2 cellular contexts compared by ENCODE assay signal in the genomic region with DNA sequence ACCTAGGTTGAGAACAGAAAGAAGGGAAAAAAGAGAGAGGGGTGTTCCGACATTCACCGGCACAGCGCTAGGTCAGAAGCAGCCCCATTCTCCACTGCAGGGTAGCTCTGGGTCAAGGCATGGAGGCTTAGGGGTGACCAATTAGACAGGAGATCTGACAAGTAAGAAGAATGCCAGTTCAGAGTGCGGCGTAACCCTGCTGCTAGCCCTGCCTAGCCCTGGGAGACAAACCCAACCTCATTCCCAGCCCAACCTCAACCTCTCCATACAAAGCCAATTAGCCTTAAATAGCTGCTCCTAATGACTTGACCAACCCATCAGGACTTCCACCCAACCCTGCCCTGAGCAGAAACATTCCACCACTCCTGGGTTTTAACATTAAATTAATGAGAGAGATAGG.
TF ChIP-seq lines count a peak whose summit lies in the region.

No MANE protein-coding gene starts in this region.

TF ChIP-seq in IMR-90, 13 proteins besides CTCF, POLR2A, EP300 and RAD21:
- TF ChIP-seq RFX5 (IDR thresholded peaks at IDR 0.05; ENCODE audit: low read depth, low read length): no peak
- TF ChIP-seq SMC3 (IDR thresholded peaks at IDR 0.05; ENCODE audit: low read depth, low read length): no peak
- TF ChIP-seq ELK1 (IDR thresholded peaks at IDR 0.05; ENCODE audit: borderline replicate concordance, low read depth, low read length): no peak
TF ChIP-seq in IMR-90: peak in this region for 0.

TF ChIP-seq in H1, 55 proteins besides CTCF, POLR2A, EP300 and RAD21:
- TF ChIP-seq KDM4A (IDR thresholded peaks at IDR 0.05; ENCODE audit: low read depth, low read length, severe bottlenecking): no peak
- TF ChIP-seq SP2 (IDR thresholded peaks at IDR 0.05; ENCODE audit: low read length): no peak
- TF ChIP-seq BCL11A (IDR thresholded peaks at IDR 0.05; ENCODE audit: low read depth in 2 of 2, low read length in 2 of 2): no peak
